ENCODE assay signal across 1 cellular context in genomic region chr3:42055291-42055690, GRCh38.
TF ChIP-seq lines count a peak whose summit lies in the region.

No MANE protein-coding gene starts in this region.

TF ChIP-seq in liver, 16 proteins besides CTCF, POLR2A, EP300 and RAD21 (continued from another document):
- TF ChIP-seq ATF3 (IDR thresholded peaks at IDR 0.05) (no peak), JUND (IDR thresholded peaks at IDR 0.05) (peak in 1 of 2 donors; percentile 36), HNF4A (conservative IDR thresholded peaks at IDR 0.05) (peak; percentile 43 to 65), SP1 (IDR thresholded peaks at IDR 0.05) (peak; percentile 14), GABPA (IDR thresholded peaks at IDR 0.05 in 1 of 2, conservative IDR thresholded peaks at IDR 0.05 in 1 of 2) (no peak), MAX (IDR thresholded peaks at IDR 0.05) (peak; percentile 25)
